26 cellular contexts compared by ENCODE assay signal in the genomic region with DNA sequence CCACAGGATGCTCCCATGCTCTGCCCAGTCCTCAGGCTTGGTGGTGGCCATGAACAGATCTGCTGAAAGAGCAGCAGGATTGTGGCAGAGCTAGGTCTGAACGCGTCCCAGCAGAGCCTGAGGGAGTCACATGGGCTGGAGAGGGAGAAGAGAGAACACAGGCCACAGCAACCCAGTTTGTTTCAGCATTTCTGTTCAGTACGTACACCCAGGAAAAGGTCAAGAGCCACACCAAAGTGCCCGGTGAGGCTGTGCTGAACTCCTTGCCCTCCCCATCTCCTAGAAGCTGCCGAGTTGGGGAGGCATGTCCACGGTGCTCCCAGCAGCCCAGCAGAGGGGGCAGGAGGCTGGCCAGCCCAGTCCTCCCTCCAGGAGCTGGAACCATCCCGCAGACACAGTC. TPM values are rescaled to one million over a fixed set of nuclear protein-coding genes. Genes with fewer than 3 reads are reported as not detected.
DNase-seq lines count a peak whose midpoint lies in the region; ATAC-seq and TF ChIP-seq lines count a peak whose summit lies in the region.
"Had no signal": no experiment of that assay in that cellular context is flagged by ENCODE, and none has a peak within 500 bp of the region (broad histone marks: within the 10 kb centered on the region; RNA-seq: fewer than 3 reads in every experiment).

No MANE protein-coding gene starts in this region.

- peak overlapping the region; percentile 45 for H3K4me3 Mint-ChIP-seq in type B pancreatic cell
- H3K4me3 Mint-ChIP-seq: activated CD8-positive, alpha-beta memory T cell treated with anti-CD3 and anti-CD28 coated beads, Interleukin-2, amount 10 ng/mL, durations not matched to agents 7 days and 5 days; activated T-cell treated with anti-CD3 and anti-CD28 coated beads, Interleukin-2, amount 50 U/mL, for 4 hours; dendritic cell treated with granulocyte-macrophage colony-stimulating factor and Interleukin-4, amounts not matched to agents 40 ng/mL and 50 ng/mL, for 4 days; endodermal cell; nephron; stimulated activated naive CD8-positive, alpha-beta T cell treated with anti-CD3 and anti-CD28 coated beads, Interleukin-15, amount 100 ng/mL, for 72 hours had no signal

- peaks cover 6% of the 10 kb centered on the region for H3K27me3 Mint-ChIP-seq in type B pancreatic cell

- peaks cover 1% of the 10 kb centered on the region for H3K9me3 ChIP-seq in WERI-Rb-1 (ENCODE audit: severe bottlenecking)
- H3K9me3 ChIP-seq: gastroesophageal sphincter, ovary, tibial artery had no signal

- no peaks in the 10 kb centered on the region for H3K9me3 Mint-ChIP-seq in type B pancreatic cell
- H3K9me3 Mint-ChIP-seq: activated T-cell treated with anti-CD3 and anti-CD28 coated beads, Interleukin-2, amount 50 U/mL, for 4 hours; dendritic cell treated with granulocyte-macrophage colony-stimulating factor and Interleukin-4, amounts not matched to agents 40 ng/mL and 50 ng/mL, for 4 days; endodermal cell; nephron; stimulated activated naive CD8-positive, alpha-beta T cell treated with anti-CD3 and anti-CD28 coated beads, Interleukin-15, amount 100 ng/mL, for 72 hours had no signal

- peak overlapping the region; percentile 27 for H3K27ac Mint-ChIP-seq in type B pancreatic cell
- H3K27ac Mint-ChIP-seq: activated CD8-positive, alpha-beta memory T cell treated with anti-CD3 and anti-CD28 coated beads, Interleukin-2, amount 10 ng/mL, durations not matched to agents 7 days and 5 days; dendritic cell treated with granulocyte-macrophage colony-stimulating factor and Interleukin-4, amounts not matched to agents 40 ng/mL and 50 ng/mL, for 4 days; endodermal cell; nephron; stimulated activated naive CD8-positive, alpha-beta T cell treated with anti-CD3 and anti-CD28 coated beads, Interleukin-15, amount 100 ng/mL, for 72 hours had no signal

- no peak overlapping the region for H3K4me3 ChIP-seq in WERI-Rb-1 (ENCODE audit: low read depth, low read length)
- H3K4me3 ChIP-seq: gastroesophageal sphincter, ovary, SK-N-MC, tibial artery had no signal

- H3K27ac ChIP-seq in WERI-Rb-1 = no peak overlapping the region
- H3K27ac ChIP-seq: gastroesophageal sphincter, ovary, SK-N-MC, tibial artery had no signal

- peaks cover 24% of the 10 kb centered on the region for H3K4me1 Mint-ChIP-seq in type B pancreatic cell (ENCODE audit: unreplicated experiment)
- H3K4me1 Mint-ChIP-seq: stimulated activated naive CD8-positive, alpha-beta T cell treated with anti-CD3 and anti-CD28 coated beads, Interleukin-15, amount 100 ng/mL, for 72 hours had no signal

- H3K27me3 ChIP-seq in WERI-Rb-1 (ENCODE audit: insufficient read depth, low read depth, severe bottlenecking) = no peaks in the 10 kb centered on the region
- H3K27me3 ChIP-seq: ovary had no signal

- H3K36me3 ChIP-seq in WERI-Rb-1 = no peaks in the 10 kb centered on the region
- H3K36me3 ChIP-seq: gastroesophageal sphincter, ovary, tibial artery had no signal

- TF ChIP-seq CTCF in WERI-Rb-1 (IDR thresholded peaks at IDR 0.05; ENCODE audit: low read depth, low read length) (0 out of 2 replicates have a peak, but pooled peaks have one; percentile 32), type B pancreatic cell (conservative IDR thresholded peaks at IDR 0.05) (no peak)

- no peak for DNase-seq in WERI-Rb-1
- peak; percentile 69 for DNase-seq in posterior vena cava (ENCODE audit: low spot score)
- no peak for DNase-seq in type B pancreatic cell (ENCODE audit: extremely low spot score, unreplicated experiment)
- DNase-seq in NCI-H82 (lab: John Stamatoyannopoulos, UW) = no peak
- DNase-seq in cortex of kidney (lab: John Stamatoyannopoulos, UW) = no peak
- no peak for DNase-seq in dermis blood vessel endothelial cell
- no peak for DNase-seq in NCI-H1694 treated with DMSO at 0.1 percent for 48 hours (lab: John Stamatoyannopoulos, UW)
- DNase-seq: activated CD4-positive, alpha-beta T cell treated with anti-CD3 and anti-CD28 coated beads, Interleukin-2, amount 50 U/mL, for 4 hours; activated CD8-positive, alpha-beta memory T cell treated with anti-CD3 and anti-CD28 coated beads, Interleukin-2, amount 10 ng/mL, durations not matched to agents 7 days and 5 days; activated T-cell treated with anti-CD3 and anti-CD28 coated beads, Interleukin-2, amount 50 U/mL, for 4 hours; central memory CD4-positive, alpha-beta T cell; DMS53; endodermal cell; IMR-90; NCI-H1048; NCI-H187; ovary; retina; stimulated activated naive CD8-positive, alpha-beta T cell treated with anti-CD3 and anti-CD28 coated beads, Interleukin-15, amount 100 ng/mL, for 72 hours; tibial artery had no signal

- ATAC-seq in esophagus mucosa = peak; percentile 11
- ATAC-seq: activated CD8-positive, alpha-beta memory T cell treated with anti-CD3 and anti-CD28 coated beads, Interleukin-2, amount 10 ng/mL, durations not matched to agents 7 days and 5 days; activated T-cell treated with anti-CD3 and anti-CD28 coated beads, Interleukin-2, amount 50 U/mL, for 4 hours; gastroesophageal sphincter; stimulated activated naive CD8-positive, alpha-beta T cell treated with anti-CD3 and anti-CD28 coated beads, Interleukin-15, amount 100 ng/mL, for 72 hours had no signal

- intact Hi-C loops in posterior vena cava (cut with DNase I) = no loop called here

- H3K36me3 Mint-ChIP-seq in type B pancreatic cell = no peaks in the 10 kb centered on the region
- H3K36me3 Mint-ChIP-seq: activated CD8-positive, alpha-beta memory T cell treated with anti-CD3 and anti-CD28 coated beads, Interleukin-2, amount 10 ng/mL, durations not matched to agents 7 days and 5 days had no signal

RNA-seq across cellular contexts. Expression of gene PKP1, which starts 5.5 kb away (rescaled TPM):
- total RNA-seq in esophagus mucosa = 608 TPM
- 1 to 10 TPM in 1 of 2 donors, under 1 TPM in 1; 0.83 to 2.8 TPM for total RNA-seq in posterior vena cava
- total RNA-seq in type B pancreatic cell (ENCODE audit: low replicate concordance) = 7.6 and 30.7 TPM in 2 replicates
- total RNA-seq in dermis blood vessel endothelial cell = 0.19 and 0.85 TPM in 2 replicates
- total RNA-seq: activated CD8-positive, alpha-beta memory T cell treated with anti-CD3 and anti-CD28 coated beads, Interleukin-2, amount 10 ng/mL, durations not matched to agents 7 days and 5 days; activated T-cell treated with anti-CD3 and anti-CD28 coated beads, Interleukin-2, amount 50 U/mL, for 4 hours; T-helper 1 cell treated with Interleukin-12 subunit alpha and Interleukin-12 subunit beta and Interleukin-4 antibody, amounts not matched to agents 30 ng/mL and 1 ng/mL, for 36 hours had no signal

Comparison
In these comparisons a context has a peak if more than half of its experiments do, and no peak if none do; other contexts are left out.
1. RNA of gene PKP1, which starts 5.5 kb away (total RNA-seq): 608 TPM in esophagus mucosa (single experiment); 7.6 to 30.7 TPM in type B pancreatic cell, 0.83 to 2.8 TPM in posterior vena cava and 0.19 to 0.85 TPM in dermis blood vessel endothelial cell; every median in the first group is over 10 times any median in the second.